8 cellular contexts compared by ENCODE assay signal in genomic region chr1:71080178-71080781, GRCh38. TPM values are rescaled to one million over a fixed set of nuclear protein-coding genes. Genes with fewer than 3 reads are reported as not detected.
DNase-seq lines count a peak whose midpoint lies in the region; ATAC-seq and TF ChIP-seq lines count a peak whose summit lies in the region.

No MANE protein-coding gene starts in this region.

- H3K36me3 Mint-ChIP-seq in activated T-helper 1 cell treated with anti-CD3 and anti-CD28 coated beads, Interleukin-12 subunit alpha, Interleukin-12 subunit beta, Interleukin-2, Interleukin-4 antibody, amounts not matched to agents 30 ng/mL and 10 ng/mL and 1 ng/mL, durations not matched to agents 14 hours and 24 hours and 36 hours (ENCODE audit: low read depth), result peaks cover 35% of the 10 kb centered on the region

- H3K4me1 ChIP-seq in heart right ventricle (peaks cover 6 to 36% (median 18%) of the 10 kb centered on the region in 9 donors), rectal smooth muscle tissue (ENCODE audit: control insufficient read depth, insufficient read depth, low read length) (peaks cover 5% of the 10 kb centered on the region)

- H3K9ac ChIP-seq in rectal smooth muscle tissue (ENCODE audit: low read length), result peak overlapping the region; percentile 90

- peak overlapping the region; percentile 72 to 90 (median 84) for H3K4me3 ChIP-seq in heart right ventricle
- peak overlapping the region; percentile 95 for H3K4me3 ChIP-seq in rectal smooth muscle tissue (ENCODE audit: low read length)

- peaks cover 5% of the 10 kb centered on the region for H3K27me3 Mint-ChIP-seq in activated T-helper 1 cell treated with anti-CD3 and anti-CD28 coated beads, Interleukin-12 subunit alpha, Interleukin-12 subunit beta, Interleukin-2, Interleukin-4 antibody, amounts not matched to agents 30 ng/mL and 10 ng/mL and 1 ng/mL, durations not matched to agents 14 hours and 24 hours and 36 hours (ENCODE audit: insufficient read depth)

- peak overlapping the region; percentile 98 for H3K27ac Mint-ChIP-seq in activated T-helper 1 cell treated with anti-CD3 and anti-CD28 coated beads, Interleukin-12 subunit alpha, Interleukin-12 subunit beta, Interleukin-2, Interleukin-4 antibody, amounts not matched to agents 30 ng/mL and 10 ng/mL and 1 ng/mL, durations not matched to agents 14 hours and 24 hours and 36 hours

- peaks cover 0 to 9% (median 3%) of the 10 kb centered on the region in 7 donors for H3K27me3 ChIP-seq in heart right ventricle
- no peaks in the 10 kb centered on the region for H3K27me3 ChIP-seq in rectal smooth muscle tissue (ENCODE audit: control insufficient read depth, insufficient read depth, low read length)

- DNase-seq in DMS 273 treated with DMSO at 0.1 percent for 48 hours (lab: John Stamatoyannopoulos, UW) (peak; percentile 18), heart right ventricle (no peak), NCI-H1436 (lab: John Stamatoyannopoulos, UW) (no peak), NCI-H1092 treated with DMSO at 0.1 percent for 48 hours (lab: John Stamatoyannopoulos, UW) (no peak)
- no peak for DNase-seq in activated T-helper 1 cell treated with anti-CD3 and anti-CD28 coated beads, Interleukin-12 subunit alpha, Interleukin-12 subunit beta, Interleukin-2, Interleukin-4 antibody, amounts not matched to agents 30 ng/mL and 10 ng/mL and 1 ng/mL, durations not matched to agents 14 hours and 24 hours and 36 hours (ENCODE audit: low spot score)

- H3K4me3 Mint-ChIP-seq in activated T-helper 1 cell treated with anti-CD3 and anti-CD28 coated beads, Interleukin-12 subunit alpha, Interleukin-12 subunit beta, Interleukin-2, Interleukin-4 antibody, amounts not matched to agents 30 ng/mL and 10 ng/mL and 1 ng/mL, durations not matched to agents 14 hours and 24 hours and 36 hours, result peak overlapping the region; percentile 100

- H3K27ac ChIP-seq in KOPT-K1 (ENCODE audit: low read depth, low read length, poor library complexity, severe bottlenecking) (peak overlapping the region; percentile 92), heart right ventricle (peak overlapping the region; percentile 46 to 94 (median 90)), rectal smooth muscle tissue (ENCODE audit: low read depth, low read length) (peak overlapping the region; percentile 90)

- H3K9me3 Mint-ChIP-seq in activated T-helper 1 cell treated with anti-CD3 and anti-CD28 coated beads, Interleukin-12 subunit alpha, Interleukin-12 subunit beta, Interleukin-2, Interleukin-4 antibody, amounts not matched to agents 30 ng/mL and 10 ng/mL and 1 ng/mL, durations not matched to agents 14 hours and 24 hours and 36 hours, result peaks cover 7% of the 10 kb centered on the region

- intact Hi-C loops in activated T-helper 1 cell treated with anti-CD3 and anti-CD28 coated beads, Interleukin-12 subunit alpha, Interleukin-12 subunit beta, Interleukin-2, Interleukin-4 antibody, amounts not matched to agents 30 ng/mL and 10 ng/mL and 1 ng/mL, durations not matched to agents 14 hours and 24 hours and 36 hours (cut with micrococcal nuclease), result loop anchor here (1.0 to 10.0 kb wide), 3 partner anchors 12 to 1205 kb away; partner anchors contain the start of gene NEGR1
- intact Hi-C loops in heart right ventricle (cut with DNase I), result loop anchor here in 1 of 10 donors (10.0 kb wide), 1 partner anchor 445 kb away; no protein-coding TSS in a partner anchor

- no peak for TF ChIP-seq CTCF in heart right ventricle (IDR thresholded peaks at IDR 0.05)

- H3K36me3 ChIP-seq in KOPT-K1 (ENCODE audit: insufficient read depth, low read length), result peaks cover 38% of the 10 kb centered on the region
- H3K36me3 ChIP-seq in heart right ventricle, result peaks cover 0 to 37% (median 28%) of the 10 kb centered on the region in 9 donors
- peaks cover 1% of the 10 kb centered on the region for H3K36me3 ChIP-seq in rectal smooth muscle tissue (ENCODE audit: control insufficient read depth, insufficient read depth, low read length)

- peaks cover 35% of the 10 kb centered on the region for H3K4me1 Mint-ChIP-seq in activated T-helper 1 cell treated with anti-CD3 and anti-CD28 coated beads, Interleukin-12 subunit alpha, Interleukin-12 subunit beta, Interleukin-2, Interleukin-4 antibody, amounts not matched to agents 30 ng/mL and 10 ng/mL and 1 ng/mL, durations not matched to agents 14 hours and 24 hours and 36 hours (ENCODE audit: low read depth)

- ATAC-seq in GM19452 (IDR thresholded peaks at IDR 0.05; ENCODE audit: unreplicated experiment), result peak; percentile 17
- peak; percentile 6 to 47 (median 38) for ATAC-seq in heart right ventricle

- H3K9me3 ChIP-seq in KOPT-K1 (ENCODE audit: insufficient read depth, low read length, poor library complexity, severe bottlenecking), result no peaks in the 10 kb centered on the region
- H3K9me3 ChIP-seq in heart right ventricle, result no peaks in the 10 kb centered on the region

- WGBS in heart right ventricle, 2 donors, result 0 to 1% methylated on average over 20 of the region's 20 CpGs

RNA-seq across cellular contexts. Expression of gene ZRANB2, which starts 0.6 kb away (rescaled TPM):
- total RNA-seq in activated T-helper 1 cell treated with anti-CD3 and anti-CD28 coated beads, Interleukin-12 subunit alpha, Interleukin-12 subunit beta, Interleukin-2, Interleukin-4 antibody, amounts not matched to agents 30 ng/mL and 10 ng/mL and 1 ng/mL, durations not matched to agents 14 hours and 24 hours and 36 hours, result 149 and 152 TPM in 2 replicates
- total RNA-seq in heart right ventricle, result 10 to 100 TPM; 43.4 to 54.9 (median 48.4) TPM
- 10 to 100 TPM; 26.5 to 55.5 TPM for polyA plus RNA-seq in heart right ventricle

RNA-seq across cellular contexts. Expression of gene PTGER3, which starts 32.7 kb away (rescaled TPM):
- 1.3 and 1.4 TPM in 2 replicates for total RNA-seq in activated T-helper 1 cell treated with anti-CD3 and anti-CD28 coated beads, Interleukin-12 subunit alpha, Interleukin-12 subunit beta, Interleukin-2, Interleukin-4 antibody, amounts not matched to agents 30 ng/mL and 10 ng/mL and 1 ng/mL, durations not matched to agents 14 hours and 24 hours and 36 hours
- total RNA-seq in heart right ventricle, result 1 to 10 TPM in 5 of 10 donors, under 1 TPM in 5; 0.11 to 4.6 (median 0.98) TPM
- polyA plus RNA-seq in heart right ventricle, result 1 to 10 TPM; 1.0 to 1.5 TPM
